ENCODE assay signal across 1 cellular context in genomic region chr19:50025794-50026549, GRCh38.
TF ChIP-seq lines count a peak whose summit lies in the region.

TSS of gene ZNF473 (plus strand) at chr19:50026005. CDS start at chr19:50031083, 5,078 bp downstream.

TF ChIP-seq in HepG2, 621 proteins besides CTCF, POLR2A, EP300 and RAD21 (continued from another document and continues in another):
- TF ChIP-seq DBP (CRISPR knock-in tag; IDR thresholded peaks at IDR 0.05; ENCODE audit: not compliant biosample characterization): peak; percentile 94
- peak; percentile 70; the same call in 1 of the 2 replicates for TF ChIP-seq ZNF556 (CRISPR knock-in tag; IDR thresholded peaks at IDR 0.05; ENCODE audit: borderline replicate concordance)
- TF ChIP-seq MTF2 (CRISPR knock-in tag; IDR thresholded peaks at IDR 0.05; ENCODE audit: borderline replicate concordance): peak; percentile 86; the same call in 1 of the 2 replicates
- TF ChIP-seq CBX2 (IDR thresholded peaks at IDR 0.05; ENCODE audit: low read depth, low read length): no peak
- no peak; the same call in 1 of the 2 replicates for TF ChIP-seq CBX2 (CRISPR knock-in tag; IDR thresholded peaks at IDR 0.05; ENCODE audit: low read depth)
- peak; percentile 93 for TF ChIP-seq ZFP37 (CRISPR knock-in tag; IDR thresholded peaks at IDR 0.05; ENCODE audit: borderline replicate concordance)
- TF ChIP-seq ZNF253 (CRISPR knock-in tag; IDR thresholded peaks at IDR 0.05; ENCODE audit: borderline replicate concordance): peak; percentile 98; the same call in 1 of the 2 replicates
- peak; percentile 78; the same call in 1 of the 2 replicates for TF ChIP-seq SIN3B (IDR thresholded peaks at IDR 0.05; ENCODE audit: low read length)
- TF ChIP-seq THAP9 (CRISPR knock-in tag; IDR thresholded peaks at IDR 0.05; ENCODE audit: borderline replicate concordance): peak; percentile 78; the same call in 1 of the 2 replicates
- peak; percentile 55; the same call in 1 of the 2 replicates for TF ChIP-seq FOXO1 (CRISPR knock-in tag; IDR thresholded peaks at IDR 0.05)
- peak; percentile 91; the same call in 1 of the 2 replicates for TF ChIP-seq ZNF275 (CRISPR knock-in tag; IDR thresholded peaks at IDR 0.05; ENCODE audit: borderline replicate concordance)
- TF ChIP-seq ZNF850 (CRISPR knock-in tag; conservative IDR thresholded peaks at IDR 0.05): no peak
- peak; percentile 86; the same call in 1 of the 2 replicates for TF ChIP-seq ZNF432 (CRISPR knock-in tag; IDR thresholded peaks at IDR 0.05; ENCODE audit: borderline replicate concordance)
- TF ChIP-seq ZBTB39 (CRISPR knock-in tag; IDR thresholded peaks at IDR 0.05): 0 out of 2 replicates have a peak, but pooled peaks have one; percentile 38
- TF ChIP-seq ARID4A (CRISPR knock-in tag; IDR thresholded peaks at IDR 0.05; ENCODE audit: borderline replicate concordance): peak; percentile 97
- TF ChIP-seq AGO1 (IDR thresholded peaks at IDR 0.05; ENCODE audit: low read depth, low read length, poor library complexity, severe bottlenecking): no peak
- peak; percentile 45; the same call in 1 of the 2 replicates for TF ChIP-seq CEBPG (CRISPR knock-in tag; IDR thresholded peaks at IDR 0.05)
- TF ChIP-seq MXD3 (CRISPR knock-in tag; IDR thresholded peaks at IDR 0.05): peak; percentile 98
- peak; percentile 98 for TF ChIP-seq ZNF160 (CRISPR knock-in tag; IDR thresholded peaks at IDR 0.05)
- TF ChIP-seq ZNF788 (CRISPR knock-in tag; IDR thresholded peaks at IDR 0.05; ENCODE audit: borderline replicate concordance): peak; percentile 95
- TF ChIP-seq ZNF691 (CRISPR knock-in tag; IDR thresholded peaks at IDR 0.05; ENCODE audit: borderline replicate concordance, low read depth): peak; percentile 93; the same call in 1 of the 2 replicates
- TF ChIP-seq MYNN (CRISPR knock-in tag; IDR thresholded peaks at IDR 0.05; ENCODE audit: low read depth): peak; percentile 82; the same call in 1 of the 2 replicates
- TF ChIP-seq ZNF687 (CRISPR knock-in tag; IDR thresholded peaks at IDR 0.05): peak; percentile 100
- TF ChIP-seq SALL1 (CRISPR knock-in tag; IDR thresholded peaks at IDR 0.05): peak; percentile 94
- TF ChIP-seq NFE2L1 (CRISPR knock-in tag; IDR thresholded peaks at IDR 0.05; ENCODE audit: borderline replicate concordance): peak; percentile 52; the same call in 1 of the 2 replicates
- TF ChIP-seq ZBTB21 (CRISPR knock-in tag; IDR thresholded peaks at IDR 0.05): no peak
- peak; percentile 68 for TF ChIP-seq MLX (CRISPR knock-in tag; IDR thresholded peaks at IDR 0.05)
- TF ChIP-seq GABPA (IDR thresholded peaks at IDR 0.05; ENCODE audit: low read depth, low read length): peak; percentile 69
- TF ChIP-seq GABPA (CRISPR knock-in tag; IDR thresholded peaks at IDR 0.05; ENCODE audit: low read depth): peak; percentile 91
- TF ChIP-seq ZNF619 (CRISPR knock-in tag; IDR thresholded peaks at IDR 0.05): 0 out of 2 replicates have a peak, but pooled peaks have one; percentile 34
- TF ChIP-seq ZNF75D (CRISPR knock-in tag; IDR thresholded peaks at IDR 0.05; ENCODE audit: borderline replicate concordance): peak; percentile 97
- TF ChIP-seq ZNF747 (CRISPR knock-in tag; IDR thresholded peaks at IDR 0.05; ENCODE audit: borderline replicate concordance): peak; percentile 97
- TF ChIP-seq NFRKB (IDR thresholded peaks at IDR 0.05): no peak
- TF ChIP-seq POGK (CRISPR knock-in tag; conservative IDR thresholded peaks at IDR 0.05): peak; percentile 97
- no peak for TF ChIP-seq ZFP1 (CRISPR knock-in tag; IDR thresholded peaks at IDR 0.05)
- TF ChIP-seq SIX4 (CRISPR knock-in tag; IDR thresholded peaks at IDR 0.05): peak; percentile 86
- peak; percentile 59 for TF ChIP-seq PTBP1 (IDR thresholded peaks at IDR 0.05; ENCODE audit: low read depth, low read length, poor library complexity, severe bottlenecking)
